Comparison of ENCODE assay signal across 8 cellular contexts in the genomic region with DNA sequence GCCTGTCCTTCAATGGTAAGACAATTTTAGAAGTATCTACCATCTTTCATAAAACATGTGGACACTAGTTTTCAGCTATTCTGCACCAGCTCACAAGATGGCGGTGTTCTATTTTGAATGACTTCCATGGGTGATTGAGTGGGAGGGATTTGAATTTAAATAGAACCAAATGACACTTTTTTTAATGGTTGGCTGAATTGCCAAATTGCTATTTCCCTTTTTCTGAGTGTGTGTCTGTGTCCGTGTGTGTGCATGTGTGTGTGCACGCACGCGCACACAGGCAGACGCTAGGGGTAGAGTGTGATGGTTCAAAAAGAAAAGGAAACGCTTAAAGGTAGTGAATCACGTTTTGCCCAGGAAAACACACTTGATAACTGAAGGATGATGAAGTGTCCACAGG.
DNase-seq lines count a peak whose midpoint lies in the region; ATAC-seq and TF ChIP-seq lines count a peak whose summit lies in the region.

No MANE protein-coding gene starts in this region.

- CTCF ChIA-PET in activated CD8-positive, alpha-beta T cell treated with anti-CD3 and anti-CD28 coated beads, Interleukin-2, amount 10 ng/mL, durations not matched to agents 7 days and 5 days (lab: Charles Lee), result interaction anchor here (0.9 to 1.9 kb wide), 5 partner anchors 26 to 344 kb away, joined by 3 to 10 read pairs (median 3); no protein-coding TSS in a partner anchor

- DNase-seq in EH (ENCODE audit: low read depth) (peak; percentile 13), mesothelial cell of epicardium (ENCODE audit: low spot score in 2 of 2, unreplicated experiment in 2 of 2) (no peak), hippocampal formation (lab: John Stamatoyannopoulos, UW) (no peak)
- peak; percentile 38 for DNase-seq in activated CD8-positive, alpha-beta T cell treated with anti-CD3 and anti-CD28 coated beads, Interleukin-2, amount 10 ng/mL, durations not matched to agents 7 days and 5 days

- POLR2A ChIA-PET in activated CD8-positive, alpha-beta T cell treated with anti-CD3 and anti-CD28 coated beads, Interleukin-2, amount 10 ng/mL, durations not matched to agents 7 days and 5 days (lab: Charles Lee), result interaction anchor here (0.9 to 1.6 kb wide), 6 partner anchors 276 to 330 kb away, joined by 3 to 7 read pairs (median 4); no protein-coding TSS in a partner anchor

- TF ChIP-seq CTCF in LNCAP (IDR thresholded peaks at IDR 0.05) (peak; percentile 67), mesothelial cell of epicardium (IDR thresholded peaks at IDR 0.05; ENCODE audit: unreplicated experiment) (no peak)

- H3K9me3 Mint-ChIP-seq in activated CD8-positive, alpha-beta T cell treated with anti-CD3 and anti-CD28 coated beads, Interleukin-2, amount 10 ng/mL, durations not matched to agents 7 days and 5 days (ENCODE audit: insufficient read depth), result no peaks in the 10 kb centered on the region
- H3K9me3 Mint-ChIP-seq in mesothelial cell of epicardium, result no peaks in the 10 kb centered on the region

- H3K4me1 Mint-ChIP-seq in activated CD8-positive, alpha-beta T cell treated with anti-CD3 and anti-CD28 coated beads, Interleukin-2, amount 10 ng/mL, durations not matched to agents 7 days and 5 days (ENCODE audit: low read depth), result peaks cover 20% of the 10 kb centered on the region
- H3K4me1 Mint-ChIP-seq in mesothelial cell of epicardium, result peaks cover 20% of the 10 kb centered on the region

- H3K36me3 Mint-ChIP-seq in activated CD8-positive, alpha-beta T cell treated with anti-CD3 and anti-CD28 coated beads, Interleukin-2, amount 10 ng/mL, durations not matched to agents 7 days and 5 days (ENCODE audit: low read depth), result no peaks in the 10 kb centered on the region
- H3K36me3 Mint-ChIP-seq in mesothelial cell of epicardium, result no peaks in the 10 kb centered on the region

- no peaks in the 10 kb centered on the region for H3K27me3 Mint-ChIP-seq in activated CD8-positive, alpha-beta T cell treated with anti-CD3 and anti-CD28 coated beads, Interleukin-2, amount 10 ng/mL, durations not matched to agents 7 days and 5 days (ENCODE audit: low read depth)
- no peaks in the 10 kb centered on the region for H3K27me3 Mint-ChIP-seq in mesothelial cell of epicardium (ENCODE audit: low read depth)

- peak; percentile 64 for ATAC-seq in activated CD8-positive, alpha-beta T cell treated with anti-CD3 and anti-CD28 coated beads, Interleukin-2, amount 10 ng/mL, durations not matched to agents 7 days and 5 days
- ATAC-seq in HG03442 (IDR thresholded peaks at IDR 0.05; ENCODE audit: unreplicated experiment) (no peak), GM18517 (IDR thresholded peaks at IDR 0.05; ENCODE audit: unreplicated experiment) (no peak), GM21367 (IDR thresholded peaks at IDR 0.05; ENCODE audit: unreplicated experiment) (no peak)

- peak overlapping the region; percentile 68 for H3K27ac Mint-ChIP-seq in activated CD8-positive, alpha-beta T cell treated with anti-CD3 and anti-CD28 coated beads, Interleukin-2, amount 10 ng/mL, durations not matched to agents 7 days and 5 days
- peak overlapping the region; percentile 85 for H3K27ac Mint-ChIP-seq in mesothelial cell of epicardium

- H3K4me3 Mint-ChIP-seq in activated CD8-positive, alpha-beta T cell treated with anti-CD3 and anti-CD28 coated beads, Interleukin-2, amount 10 ng/mL, durations not matched to agents 7 days and 5 days, result peak overlapping the region; percentile 66
- H3K4me3 Mint-ChIP-seq in mesothelial cell of epicardium, result no peak overlapping the region

Comparison
In these comparisons a context has a peak if more than half of its experiments do, and no peak if none do; other contexts are left out.
1. DNase-seq: peak in EH (single experiment) and activated CD8-positive, alpha-beta T cell treated with anti-CD3 and anti-CD28 coated beads, Interleukin-2, amount 10 ng/mL, durations not matched to agents 7 days and 5 days (single experiment); none in mesothelial cell of epicardium (0 of 2) and hippocampal formation (0 of 2).